10 cellular contexts compared by ENCODE assay signal in genomic region chr12:110107369-110108281, GRCh38. TPM values are rescaled to one million over a fixed set of nuclear protein-coding genes. Genes with fewer than 3 reads are reported as not detected.
DNase-seq lines count a peak whose midpoint lies in the region; ATAC-seq and TF ChIP-seq lines count a peak whose summit lies in the region.
"Had no signal": no experiment of that assay in that cellular context is flagged by ENCODE, and none has a peak within 500 bp of the region (broad histone marks: within the 10 kb centered on the region; RNA-seq: fewer than 3 reads in every experiment).

No MANE protein-coding gene starts in this region.

- H4K8ac ChIP-seq in neuronal stem cell (ENCODE audit: low read depth, low read length): no peak overlapping the region

- H3K36me3 ChIP-seq in ACC112 (ENCODE audit: insufficient read depth, low read length) (no peaks in the 10 kb centered on the region), esophagus squamous epithelium (no peaks in the 10 kb centered on the region), neuronal stem cell (replicated peaks in 1 of 2; ENCODE audit: control insufficient read depth in 2 of 2, insufficient read depth in 2 of 2, low read length in 2 of 2) (no peaks in the 10 kb centered on the region)

- no peak overlapping the region for H2BK5ac ChIP-seq in neuronal stem cell (ENCODE audit: low read length)

- no peak overlapping the region for H3K4ac ChIP-seq in neuronal stem cell (ENCODE audit: low read length)

- H3K4me2 ChIP-seq in neuronal stem cell (ENCODE audit: insufficient read depth, low read length, poor library complexity, severe bottlenecking): no peak overlapping the region

- H2BK15ac ChIP-seq in neuronal stem cell (ENCODE audit: low read length): no peak overlapping the region

- H3K9me3 ChIP-seq in esophagus squamous epithelium: no peaks in the 10 kb centered on the region
- peaks cover 0 to 4% of the 10 kb centered on the region in 2 donors for H3K9me3 ChIP-seq in neuronal stem cell (replicated peaks in 1 of 2; ENCODE audit: control insufficient read depth in 2 of 2, insufficient read depth in 1 of 2, low read depth in 1 of 2, low read length in 2 of 2)

- intact Hi-C loops in esophagus squamous epithelium (cut with DNase I): no loop called here

- H3K79me2 ChIP-seq in ACC112 (ENCODE audit: control insufficient read depth, insufficient read depth, low read length, unreplicated experiment): no peaks in the 10 kb centered on the region

- DNase-seq in NCI-H69 (lab: John Stamatoyannopoulos, UW): peak; percentile 30
- DNase-seq in esophagus squamous epithelium (lab: John Stamatoyannopoulos, UW): no peak
- no peak for DNase-seq in neuronal stem cell (ENCODE audit: low spot score)
- DNase-seq in NOMO-1 (lab: John Stamatoyannopoulos, UW; ENCODE audit: unreplicated experiment in 2 of 2): no peak
- no peak for DNase-seq in NCI-H2196 (lab: John Stamatoyannopoulos, UW; ENCODE audit: unreplicated experiment)
- DNase-seq in OCI-M2 (lab: John Stamatoyannopoulos, UW; ENCODE audit: unreplicated experiment): no peak
- DNase-seq: activated CD8-positive, alpha-beta memory T cell treated with anti-CD3 and anti-CD28 coated beads, Interleukin-2, amount 50 U/mL, for 48 hours had no signal

- no peaks in the 10 kb centered on the region for H3K79me1 ChIP-seq in neuronal stem cell (ENCODE audit: low read depth, low read length)

- no peaks in the 10 kb centered on the region for H3K27me3 ChIP-seq in ACC112 (ENCODE audit: insufficient read depth, low read length)
- no peaks in the 10 kb centered on the region for H3K27me3 ChIP-seq in esophagus squamous epithelium
- no peaks in the 10 kb centered on the region for H3K27me3 ChIP-seq in neuronal stem cell (ENCODE audit: control insufficient read depth in 3 of 3, insufficient read depth in 3 of 3, low read depth in 1 of 3, low read length in 3 of 3)

- no peak for TF ChIP-seq CTCF in esophagus squamous epithelium (IDR thresholded peaks at IDR 0.05)

- H3K4me3 ChIP-seq in ACC112 (ENCODE audit: low read depth, low read length) (peak overlapping the region; percentile 60; the same call in 1 of the 2 replicates), esophagus squamous epithelium (no peak overlapping the region), neuronal stem cell (ENCODE audit: low read length in 2 of 2) (no peak overlapping the region)

- H3K14ac ChIP-seq in neuronal stem cell (ENCODE audit: low read length): no peak overlapping the region

- H2BK120ac ChIP-seq in neuronal stem cell (ENCODE audit: low read depth, low read length): no peak overlapping the region

- H2AK5ac ChIP-seq in neuronal stem cell (ENCODE audit: low read depth, low read length): no peak overlapping the region

- H2AFZ ChIP-seq in ACC112 (ENCODE audit: low read length, unreplicated experiment) (no peak overlapping the region), neuronal stem cell (ENCODE audit: low read length) (peak overlapping the region; percentile 9)

- TF ChIP-seq POLR2A in esophagus squamous epithelium (IDR thresholded peaks at IDR 0.05): no peak

- H4K91ac ChIP-seq in neuronal stem cell (ENCODE audit: low read depth, low read length, poor library complexity): no peak overlapping the region

- no peak overlapping the region for H3K9ac ChIP-seq in neuronal stem cell (ENCODE audit: low read depth, low read length, poor library complexity)

- peak overlapping the region; percentile 94 for H3K27ac ChIP-seq in ACC112 (ENCODE audit: low read depth, low read length)
- peak overlapping the region; percentile 41 to 93 (median 90) for H3K27ac ChIP-seq in esophagus squamous epithelium
- no peak overlapping the region for H3K27ac ChIP-seq in neuronal stem cell (replicated peaks; ENCODE audit: low read length)
- H3K27ac ChIP-seq: C4-2B had no signal

- WGBS in esophagus squamous epithelium, 2 donors: 42 to 47% methylated on average over 10 to 12 of the region's 14 CpGs
- no CpG with 5 or more reads among the region's 14 CpGs for WGBS in neuronal stem cell (ENCODE audit: extremely low coverage in 2 of 2, insufficient read length in 2 of 2, insufficient replicate concordance in 1 of 2), 2 donors

- no peak overlapping the region for H2BK12ac ChIP-seq in neuronal stem cell (ENCODE audit: low read length)

- no peak overlapping the region for H3K23ac ChIP-seq in neuronal stem cell (ENCODE audit: low read depth, low read length, poor library complexity)

- no peak overlapping the region for H3K18ac ChIP-seq in neuronal stem cell (ENCODE audit: low read length)

- peaks cover 27% of the 10 kb centered on the region for H3K4me1 ChIP-seq in ACC112 (ENCODE audit: control insufficient read depth, insufficient read depth, low read length, unreplicated experiment)
- peaks cover 8 to 42% (median 29%) of the 10 kb centered on the region in 3 donors for H3K4me1 ChIP-seq in esophagus squamous epithelium
- H3K4me1 ChIP-seq in neuronal stem cell (ENCODE audit: control insufficient read depth in 2 of 2, insufficient read depth in 1 of 2, low read depth in 1 of 2, low read length in 2 of 2): peaks cover 5 to 7% of the 10 kb centered on the region in 2 donors

- ATAC-seq in GM18909 (IDR thresholded peaks at IDR 0.05; ENCODE audit: poor library complexity, unreplicated experiment): no peak

RNA-seq across cellular contexts. Expression of gene IFT81, which starts 16.5 kb away (rescaled TPM):
- total RNA-seq in esophagus squamous epithelium: 10 to 100 TPM in 1 of 4 donors, 1 to 10 TPM in 3; 3.6 to 12.6 (median 7.2) TPM
- polyA plus RNA-seq in neuronal stem cell (2013, experiment 1 of 2): 42.9 TPM
- 41.6 TPM for polyA plus RNA-seq in neuronal stem cell (2013, experiment 2 of 2)

RNA-seq across cellular contexts. Expression of gene C12orf76, which starts 59.3 kb away (rescaled TPM):
- total RNA-seq in esophagus squamous epithelium: 10 to 100 TPM in 1 of 4 donors, 1 to 10 TPM in 3; 3.2 to 10.8 (median 5.9) TPM
- 42.5 TPM for polyA plus RNA-seq in neuronal stem cell (2013, experiment 1 of 2)
- polyA plus RNA-seq in neuronal stem cell (2013, experiment 2 of 2): 43.2 TPM
